ENCODE assay signal across 11 cellular contexts in the genomic region with DNA sequence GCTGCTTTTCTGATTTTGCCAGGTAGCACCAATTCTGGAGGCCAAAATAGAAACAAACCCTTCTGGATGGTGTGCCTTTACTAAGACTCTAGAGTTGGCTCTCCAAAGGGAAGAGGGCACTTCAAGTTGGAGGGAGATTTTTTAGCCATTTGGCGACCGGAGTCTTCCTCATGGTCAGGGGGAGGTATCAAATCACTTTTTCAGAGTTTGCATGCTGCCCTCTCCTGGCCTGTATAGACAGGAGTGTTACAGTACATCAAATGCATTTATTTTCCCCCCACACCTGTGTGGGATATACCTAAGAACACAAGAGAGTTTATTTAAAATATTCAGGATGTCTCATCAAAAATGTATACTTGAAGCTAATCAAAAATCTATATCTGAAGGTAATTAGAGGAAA. TPM values are rescaled to one million over a fixed set of nuclear protein-coding genes. Genes with fewer than 3 reads are reported as not detected.
DNase-seq lines count a peak whose midpoint lies in the region; ATAC-seq, FAIRE-seq and TF ChIP-seq lines count a peak whose summit lies in the region.
"Had no signal": no experiment of that assay in that cellular context is flagged by ENCODE, and none has a peak within 500 bp of the region (broad histone marks: within the 10 kb centered on the region; RNA-seq: fewer than 3 reads in every experiment).

No MANE protein-coding gene starts in this region.

- H3K36me3 ChIP-seq in astrocyte (ENCODE audit: insufficient read depth, low read length) (no peaks in the 10 kb centered on the region), right lobe of liver (no peaks in the 10 kb centered on the region)
- H3K36me3 ChIP-seq: neutrophil had no signal

- POLR2A ChIA-PET in CD4-positive, alpha-beta T cell (lab: Charles Lee), result no interaction called here
- POLR2A ChIA-PET in HEK293T (lab: Yijun Ruan, JAX), result no interaction called here

- TF ChIP-seq CTCF in CD4-positive, alpha-beta T cell (IDR thresholded peaks at IDR 0.05), result peak; percentile 39
- peak; percentile 34 for TF ChIP-seq CTCF in astrocyte (IDR thresholded peaks at IDR 0.05; ENCODE audit: insufficient read depth, low read depth, low read length)
- peak; percentile 44 to 53 (median 50) for TF ChIP-seq CTCF in right lobe of liver (IDR thresholded peaks at IDR 0.05)

- no peak overlapping the region for H3K27ac Mint-ChIP-seq in CD4-positive, alpha-beta T cell
- no peak overlapping the region for H3K27ac Mint-ChIP-seq in astrocyte (ENCODE audit: unreplicated experiment)
- H3K27ac Mint-ChIP-seq: T-helper 1 cell treated with Interleukin-12 subunit alpha and Interleukin-12 subunit beta and Interleukin-4 antibody, amounts not matched to agents 30 μg/mL and 1 μg/mL, for 36 hours had no signal

- H3K4me1 ChIP-seq in astrocyte (ENCODE audit: insufficient read depth, low read length), result peaks cover 13% of the 10 kb centered on the region
- peaks cover 0 to 26% (median 7%) of the 10 kb centered on the region in 4 donors for H3K4me1 ChIP-seq in right lobe of liver

- no peak for ATAC-seq in CD4-positive, alpha-beta T cell (ENCODE audit: poor library complexity)
- ATAC-seq in right lobe of liver (peak; percentile 19 to 51 (median 36)), GM21447 (IDR thresholded peaks at IDR 0.05; ENCODE audit: unreplicated experiment) (no peak), GM18873 (IDR thresholded peaks at IDR 0.05; ENCODE audit: low FRiP score, unreplicated experiment) (no peak), GM21423 (IDR thresholded peaks at IDR 0.05; ENCODE audit: unreplicated experiment) (no peak)

- H3K4me3 ChIP-seq in astrocyte (ENCODE audit: insufficient read depth, low read depth, low read length), result no peak overlapping the region
- H3K4me3 ChIP-seq in right lobe of liver, result peak overlapping the region in 1 of 3 donors; percentile 59

- no peaks in the 10 kb centered on the region for H4K20me1 ChIP-seq in astrocyte (ENCODE audit: insufficient read depth, low read length)

- H3K9me3 ChIP-seq in CD4-positive, alpha-beta T cell (ENCODE audit: control insufficient read depth, low read length), result no peaks in the 10 kb centered on the region
- H3K9me3 ChIP-seq in astrocyte (ENCODE audit: insufficient read depth, low read depth, low read length) (no peaks in the 10 kb centered on the region), right lobe of liver (no peaks in the 10 kb centered on the region)
- H3K9me3 ChIP-seq: neutrophil had no signal

- no peak overlapping the region for H3K27ac ChIP-seq in CD4-positive, alpha-beta T cell (ENCODE audit: low read depth, low read length)
- no peak overlapping the region for H3K27ac ChIP-seq in astrocyte (ENCODE audit: low read depth, low read length)
- peak overlapping the region in 1 of 3 donors; percentile 97 for H3K27ac ChIP-seq in right lobe of liver
- H3K27ac ChIP-seq: neutrophil had no signal

- no peak for TF ChIP-seq POLR2A in right lobe of liver (IDR thresholded peaks at IDR 0.05)

- peaks cover 5% of the 10 kb centered on the region for H3K27me3 ChIP-seq in CD4-positive, alpha-beta T cell (ENCODE audit: control insufficient read depth, insufficient read depth, low read length)
- H3K27me3 ChIP-seq in astrocyte (ENCODE audit: insufficient read depth, low read length), result peaks cover 7% of the 10 kb centered on the region
- no peaks in the 10 kb centered on the region for H3K27me3 ChIP-seq in right lobe of liver

- peak; percentile 76 for FAIRE-seq in astrocyte (lab: Jason Lieb, UNC)

- intact Hi-C loops in CD4-positive, alpha-beta T cell (cut with DNase I, micrococcal nuclease), result loop anchor here in 1 of 2 experiments (2.0 kb wide), 1 partner anchor 154 kb away; no protein-coding TSS in a partner anchor
- intact Hi-C loops in right lobe of liver (cut with DNase I), result no loop called here

- no peaks in the 10 kb centered on the region for H3K9me3 Mint-ChIP-seq in CD4-positive, alpha-beta T cell
- no peaks in the 10 kb centered on the region for H3K9me3 Mint-ChIP-seq in astrocyte (ENCODE audit: unreplicated experiment)
- H3K9me3 Mint-ChIP-seq: T-helper 1 cell treated with Interleukin-12 subunit alpha and Interleukin-12 subunit beta and Interleukin-4 antibody, amounts not matched to agents 30 μg/mL and 1 μg/mL, for 36 hours had no signal

- H3K79me2 ChIP-seq in astrocyte (ENCODE audit: insufficient read depth, low read length), result no peaks in the 10 kb centered on the region

- H3K4me2 ChIP-seq in astrocyte (ENCODE audit: low read length), result no peak overlapping the region

- H3K36me3 Mint-ChIP-seq in CD4-positive, alpha-beta T cell (ENCODE audit: low read depth), result no peaks in the 10 kb centered on the region
- H3K36me3 Mint-ChIP-seq in astrocyte (ENCODE audit: low read depth, unreplicated experiment), result no peaks in the 10 kb centered on the region

- H2AFZ ChIP-seq in astrocyte (ENCODE audit: low read depth, low read length), result no peak overlapping the region

- H3K4me3 Mint-ChIP-seq in CD4-positive, alpha-beta T cell, result no peak overlapping the region
- no peak overlapping the region for H3K4me3 Mint-ChIP-seq in astrocyte (ENCODE audit: unreplicated experiment)
- H3K4me3 Mint-ChIP-seq: T-helper 1 cell treated with Interleukin-12 subunit alpha and Interleukin-12 subunit beta and Interleukin-4 antibody, amounts not matched to agents 30 μg/mL and 1 μg/mL, for 36 hours had no signal

- peaks cover 48% of the 10 kb centered on the region for H3K27me3 Mint-ChIP-seq in CD4-positive, alpha-beta T cell
- peaks cover 12% of the 10 kb centered on the region for H3K27me3 Mint-ChIP-seq in astrocyte (ENCODE audit: low read depth, unreplicated experiment)

- peak in 1 of 10 experiments; percentile 1 for DNase-seq in CD4-positive, alpha-beta T cell
- DNase-seq in HEK293T (ENCODE audit: extremely low spot score) (peak; percentile 45), astrocyte (ENCODE audit: low read depth) (no peak), right lobe of liver (peak in 1 of 3 donors; percentile 51)
- no peak for DNase-seq in central memory CD4-positive, alpha-beta T cell
- DNase-seq: activated naive CD4-positive, alpha-beta T cell had no signal

- H3K4me1 Mint-ChIP-seq in CD4-positive, alpha-beta T cell (ENCODE audit: low read depth), result peaks cover 27% of the 10 kb centered on the region
- H3K4me1 Mint-ChIP-seq in astrocyte (ENCODE audit: low read depth, unreplicated experiment), result peaks cover 17% of the 10 kb centered on the region

- CTCF ChIA-PET in CD4-positive, alpha-beta T cell (lab: Charles Lee), result no interaction called here
- CTCF ChIA-PET in HEK293T (lab: Yijun Ruan, JAX), result interaction anchor here (0.7 to 1.4 kb wide), 10 partner anchors 9 to 583 kb away, joined by 3 to 5 read pairs (median 3); no protein-coding TSS in a partner anchor

- 0% methylated on average over 2 of the region's 2 CpGs for WGBS in right lobe of liver (ENCODE audit: insufficient coverage, low coverage, low lambda C conversion rate, missing lambda C conversion rate)

- H3K9ac ChIP-seq in astrocyte (ENCODE audit: low read length), result no peak overlapping the region

TF ChIP-seq in HEK293T, 16 proteins besides CTCF, POLR2A, EP300 and RAD21:
- 0 out of 2 replicates have a peak, but pooled peaks have one; percentile 15 for TF ChIP-seq L3MBTL2 (conservative IDR thresholded peaks at IDR 0.05)
- no peak for TF ChIP-seq FOXK2 (IDR thresholded peaks at IDR 0.05)

RNA-seq across cellular contexts. Expression of gene GREM2, which starts 3.2 kb away (rescaled TPM):
- under 1 TPM; 0.16 to 0.28 TPM for total RNA-seq in CD4-positive, alpha-beta T cell
- total RNA-seq in astrocyte (0.14 and 0.50 TPM in 2 replicates), right lobe of liver (10 to 100 TPM in 5 of 6 experiments, 1 to 10 TPM in 1; 5.1 to 27.4 (median 12.7) TPM)

Comparison
In these comparisons a context has a peak if more than half of its experiments do, and no peak if none do; other contexts are left out.
1. ATAC-seq: peak in right lobe of liver (4 of 4); none in CD4-positive, alpha-beta T cell (single experiment), GM21447 (single experiment), GM18873 (single experiment) and GM21423 (single experiment).
2. Peak in every context shown above with its lines, with median percentiles within 50 percentile points of each other: CTCF ChIP-seq.